In genomic region chr11:111975076-111975806, GRCh38 we compare ENCODE assay signal across 12 cellular contexts. TPM values are rescaled to one million over a fixed set of nuclear protein-coding genes. Genes with fewer than 3 reads are reported as not detected.
A peak's percentile ranks its signal among the peaks of the same experiment; 100 is the strongest.
DNase-seq lines count a peak whose midpoint lies in the region; ATAC-seq and TF ChIP-seq lines count a peak whose summit lies in the region.
"Had no signal": no experiment of that assay in that cellular context is flagged by ENCODE, and none has a peak within 500 bp of the region (broad histone marks: within the 10 kb centered on the region; RNA-seq: fewer than 3 reads in every experiment).

No MANE protein-coding gene starts in this region.

- no TSS peak for BruUV-seq in HCT116 (replicated peaks; lab: Mats Ljungman, UMichigan)

- H3K4me3 Mint-ChIP-seq in WTC11, result no peak overlapping the region

- CTCF ChIA-PET in HCT116 (lab: Charles Lee), result no interaction called here
- CTCF ChIA-PET in WTC11 (lab: Charles Lee), result no interaction called here

- RAD21 ChIA-PET in HCT116 (lab: Charles Lee; ENCODE audit: low non-redundant PET in 1 of 2, low total read pairs in 2 of 2, uncharacterized antibody in 2 of 2, unreplicated experiment in 2 of 2), result no interaction called here

- no peaks in the 10 kb centered on the region for H3K27me3 ChIP-seq in HCT116 (ENCODE audit: insufficient read depth, low read length)
- H3K27me3 ChIP-seq in heart right ventricle, result peaks cover 0 to 28% (median 0%) of the 10 kb centered on the region in 7 donors

- H3K36me3 Mint-ChIP-seq in WTC11, result peaks cover 7% of the 10 kb centered on the region

- no peaks in the 10 kb centered on the region for H3K4me1 ChIP-seq in HCT116 (ENCODE audit: control insufficient read depth in 1 of 2, insufficient read depth in 2 of 2, low read length in 2 of 2)
- peaks cover 15 to 55% (median 36%) of the 10 kb centered on the region in 9 donors for H3K4me1 ChIP-seq in heart right ventricle

- H3K4me2 ChIP-seq in HCT116 (ENCODE audit: low read length), result no peak overlapping the region

- H3K36me3 ChIP-seq in HCT116 (ENCODE audit: control insufficient read depth in 1 of 2, insufficient read depth in 2 of 2, low read length in 2 of 2), result 0 out of 4 replicates have a peak, but pooled peaks cover 0 to 1% of the 10 kb centered on the region in 2 experiments
- peaks cover 0 to 3% (median 0%) of the 10 kb centered on the region in 9 donors for H3K36me3 ChIP-seq in heart right ventricle

- no peak for TF ChIP-seq POLR2A in HCT116 (IDR thresholded peaks at IDR 0.05; ENCODE audit: borderline replicate concordance, extremely low read depth, insufficient read depth, insufficient read length)

- H3K9me3 ChIP-seq in HCT116 (ENCODE audit: control insufficient read depth in 1 of 2, insufficient read depth in 1 of 2, low read depth in 1 of 2, low read length in 2 of 2) (no peaks in the 10 kb centered on the region), heart right ventricle (no peaks in the 10 kb centered on the region)

- DNase-seq in HCT116 (ENCODE audit: low read depth, low spot score) (no peak), WTC11 (ENCODE audit: low spot score) (no peak), heart right ventricle (peak; percentile 16 to 40), superior temporal gyrus (ENCODE audit: extremely low spot score) (peak; percentile 63), NCI-H82 treated with DMSO at 0.1 percent for 48 hours (lab: John Stamatoyannopoulos, UW; ENCODE audit: unreplicated experiment) (no peak), activated gamma-delta T cell treated with Interleukin-2 at 50 U/mL for 16 hours (no peak), NCI-H2081 treated with DMSO at 0.1 percent for 48 hours (lab: John Stamatoyannopoulos, UW) (no peak), DMS79 (lab: John Stamatoyannopoulos, UW) (no peak)
- DNase-seq: activated naive CD4-positive, alpha-beta T cell treated with Interleukin-2 at 50 U/mL for 16 hours; NCI-H1092 had no signal

- H3K9me3 Mint-ChIP-seq in WTC11, result no peaks in the 10 kb centered on the region
- H3K9me3 Mint-ChIP-seq: stimulated activated effector memory CD8-positive, alpha-beta T cell treated with anti-CD3 and anti-CD28 coated beads, Interleukin-12 subunit alpha, Interleukin-12 subunit beta, amount 100 ng/mL, for 72 hours; T-helper 1 cell treated with Interleukin-12 subunit alpha and Interleukin-12 subunit beta and Interleukin-4 antibody, amounts not matched to agents 30 μg/mL and 1 μg/mL, for 36 hours had no signal

- H3K4me3 ChIP-seq in HCT116 (replicated peaks in 1 of 2; ENCODE audit: low read depth in 1 of 2, low read length in 2 of 2) (no peak overlapping the region), heart right ventricle (no peak overlapping the region)

- H4K20me1 ChIP-seq in HCT116 (ENCODE audit: insufficient read depth), result no peaks in the 10 kb centered on the region

- intact Hi-C loops in HCT116 (cut with micrococcal nuclease), result no loop called here
- intact Hi-C loops in heart right ventricle (cut with DNase I), result loop anchor here in 7 of 10 donors (5.0 to 10.0 kb wide), 5 partner anchors 33 to 100 kb away; partner anchors contain the start of genes DIXDC1 (in 4 of the 7), CFAP68 (in 3 of the 7), FDXACB1 (in 3 of the 7) and ALG9 (in 1 of the 7)

- peak; percentile 70 for ATAC-seq in HCT116
- ATAC-seq in WTC11, result no peak
- peak in 6 of 8 donors; percentile 6 to 63 (median 33) for ATAC-seq in heart right ventricle
- ATAC-seq: stimulated activated effector memory CD8-positive, alpha-beta T cell treated with anti-CD3 and anti-CD28 coated beads, Interleukin-12 subunit alpha, Interleukin-12 subunit beta, amount 100 ng/mL, for 72 hours had no signal

- POLR2A ChIA-PET in HCT116 (lab: Charles Lee), result no interaction called here
- POLR2A ChIA-PET in WTC11 (lab: Charles Lee), result no interaction called here

- no peak overlapping the region for H3K9ac ChIP-seq in HCT116 (ENCODE audit: low read length)

- H3K9me2 ChIP-seq in HCT116 (ENCODE audit: insufficient read depth), result no peaks in the 10 kb centered on the region

- H3K27me3 Mint-ChIP-seq in WTC11 (ENCODE audit: low read depth), result no peaks in the 10 kb centered on the region

- peaks cover 33% of the 10 kb centered on the region for H3K4me1 Mint-ChIP-seq in WTC11

- H2AFZ ChIP-seq in HCT116 (ENCODE audit: low read depth, low read length, poor library complexity, severe bottlenecking), result no peak overlapping the region

- peak in 2 of 3 experiments; percentile 17 to 18; a peak in 1 of 6 replicates for TF ChIP-seq CTCF in HCT116 (IDR thresholded peaks at IDR 0.05 in 2 of 3, conservative IDR thresholded peaks at IDR 0.05 in 1 of 3; ENCODE audit: borderline replicate concordance in 1 of 3, insufficient read depth in 1 of 3, low read depth in 2 of 3, low read length in 2 of 3)
- TF ChIP-seq CTCF in WTC11 (IDR thresholded peaks at IDR 0.05), result no peak
- peak in 6 of 9 donors; percentile 18 to 52 (median 34) for TF ChIP-seq CTCF in heart right ventricle (IDR thresholded peaks at IDR 0.05)

- H3K79me2 ChIP-seq in HCT116 (ENCODE audit: insufficient read depth, low read length), result no peaks in the 10 kb centered on the region

- H3K27ac Mint-ChIP-seq in WTC11, result peak overlapping the region; percentile 2; the same call in 1 of the 2 replicates
- H3K27ac Mint-ChIP-seq: stimulated activated effector memory CD8-positive, alpha-beta T cell treated with anti-CD3 and anti-CD28 coated beads, Interleukin-12 subunit alpha, Interleukin-12 subunit beta, amount 100 ng/mL, for 72 hours; T-helper 1 cell treated with Interleukin-12 subunit alpha and Interleukin-12 subunit beta and Interleukin-4 antibody, amounts not matched to agents 30 μg/mL and 1 μg/mL, for 36 hours had no signal

- 25 to 31% methylated on average over 2 of the region's 2 CpGs for WGBS in heart right ventricle, 2 donors

- TF ChIP-seq RAD21 in HCT116 (IDR thresholded peaks at IDR 0.05; ENCODE audit: low read depth), result no peak

- H3K27ac ChIP-seq in HCT116 (ENCODE audit: low read depth, low read length) (no peak overlapping the region), heart right ventricle (peak overlapping the region in 9 of 10 donors; percentile 34 to 91 (median 85))

TF ChIP-seq in HCT116, 20 proteins besides CTCF, POLR2A, EP300 and RAD21 (continues in another document):
- TF ChIP-seq CEBPB (IDR thresholded peaks at IDR 0.05; ENCODE audit: low read depth), result no peak
- no peak for TF ChIP-seq ATF3 (IDR thresholded peaks at IDR 0.05)
- TF ChIP-seq SRF (IDR thresholded peaks at IDR 0.05; ENCODE audit: low read depth), result no peak
- no peak for TF ChIP-seq TCF7L2 (IDR thresholded peaks at IDR 0.05; ENCODE audit: borderline replicate concordance, extremely low read depth, insufficient read depth, insufficient read length)
- no peak for TF ChIP-seq SP1 (IDR thresholded peaks at IDR 0.05; ENCODE audit: low read depth)
- TF ChIP-seq POLR2AphosphoS5 (IDR thresholded peaks at IDR 0.05; ENCODE audit: low read depth, low read length), result no peak
- no peak for TF ChIP-seq EZH2 (IDR thresholded peaks at IDR 0.05)
- no peak for TF ChIP-seq CBX3 (IDR thresholded peaks at IDR 0.05; ENCODE audit: low read depth)

TF ChIP-seq in WTC11, 78 proteins besides CTCF, POLR2A, EP300 and RAD21 (continues in another document):
- no peak for TF ChIP-seq IRF1 (CRISPR knock-in tag; IDR thresholded peaks at IDR 0.05)
- TF ChIP-seq ZNF396 (CRISPR knock-in tag; IDR thresholded peaks at IDR 0.05; ENCODE audit: borderline replicate concordance), result no peak
- TF ChIP-seq USF1 (CRISPR knock-in tag; IDR thresholded peaks at IDR 0.05), result no peak
- TF ChIP-seq TEAD4 (CRISPR knock-in tag; IDR thresholded peaks at IDR 0.05), result no peak
- TF ChIP-seq FOXK1 (CRISPR knock-in tag; IDR thresholded peaks at IDR 0.05), result no peak
- TF ChIP-seq JUN (CRISPR knock-in tag; IDR thresholded peaks at IDR 0.05), result no peak
- no peak for TF ChIP-seq IRF2 (CRISPR knock-in tag; IDR thresholded peaks at IDR 0.05; ENCODE audit: borderline replicate concordance, low read depth)
- no peak for TF ChIP-seq TP53 (CRISPR knock-in tag; IDR thresholded peaks at IDR 0.05)
- no peak for TF ChIP-seq NR1H2 (CRISPR knock-in tag; IDR thresholded peaks at IDR 0.05)
- TF ChIP-seq MYBL2 (CRISPR knock-in tag; IDR thresholded peaks at IDR 0.05), result no peak
- no peak for TF ChIP-seq ZSCAN18 (CRISPR knock-in tag; IDR thresholded peaks at IDR 0.05)

RNA-seq across cellular contexts. Expression of gene DIXDC1, which starts 38.1 kb away (rescaled TPM):
- total RNA-seq in HCT116 (2021; ENCODE audit: unreplicated experiment), result 5.6 TPM
- polyA plus RNA-seq in HCT116 (2012), result 3.3 and 3.5 TPM in 2 replicates
- total RNA-seq in WTC11 (2021), result 12.6 to 14.6 TPM (median 13.5 TPM) in 3 replicates
- 10 to 100 TPM in 9 of 10 donors, 1 to 10 TPM in 1; 5.6 to 36.8 (median 28.6) TPM for total RNA-seq in heart right ventricle
- 1 to 10 TPM; 4.7 to 5.6 TPM for polyA plus RNA-seq in heart right ventricle

RNA-seq across cellular contexts. Expression of gene DLAT, which starts 50.0 kb away (rescaled TPM):
- total RNA-seq in HCT116 (2021; ENCODE audit: unreplicated experiment), result 68.1 TPM
- 18.0 and 24.6 TPM in 2 replicates for polyA plus RNA-seq in HCT116 (2012)
- total RNA-seq in WTC11 (2021), result 55.7 to 60.4 TPM (median 56.6 TPM) in 3 replicates
- total RNA-seq in heart right ventricle, result 100 to 1,000 TPM; 128 to 191 (median 171) TPM
- 10 to 100 TPM; 27.4 to 46.4 TPM for polyA plus RNA-seq in heart right ventricle

RNA-seq across cellular contexts. Expression of gene C11orf52, which starts 56.5 kb away (rescaled TPM):
- 4.6 TPM for total RNA-seq in HCT116 (2021; ENCODE audit: unreplicated experiment)
- 5.9 and 6.3 TPM in 2 replicates for polyA plus RNA-seq in HCT116 (2012)
- 2.1 to 4.2 TPM (median 3.0 TPM) in 3 replicates for total RNA-seq in WTC11 (2021)
- total RNA-seq in heart right ventricle, result 1 to 10 TPM in 8 of 10 donors, under 1 TPM in 2; 0.48 to 4.1 (median 1.6) TPM
- polyA plus RNA-seq in heart right ventricle, result 1 to 10 TPM; 3.0 to 3.2 TPM

Comparison
In these comparisons a context has a peak if more than half of its experiments do, and no peak if none do; other contexts are left out.
1. DNase-seq: peak in heart right ventricle (2 of 2) and superior temporal gyrus (single experiment); none in HCT116 (single experiment), WTC11 (single experiment), NCI-H82 treated with DMSO at 0.1 percent for 48 hours (single experiment), activated gamma-delta T cell treated with Interleukin-2 at 50 U/mL for 16 hours (single experiment), NCI-H2081 treated with DMSO at 0.1 percent for 48 hours (single experiment) and DMS79 (single experiment).
2. Of the 4 proteins assayed by ChIP-seq in both WTC11 and HCT116: peak only in WTC11: none; only in HCT116: CTCF; in both: none; in neither: 3.